8 cellular contexts compared by ENCODE assay signal in genomic region chr7:66844552-66845381, GRCh38.
DNase-seq lines count a peak whose midpoint lies in the region; ATAC-seq and TF ChIP-seq lines count a peak whose summit lies in the region.

No MANE protein-coding gene starts in this region.

- H3K4me3 Mint-ChIP-seq in CD4-positive, alpha-beta T cell = peak overlapping the region; percentile 96
- peak overlapping the region; percentile 98 for H3K4me3 Mint-ChIP-seq in activated CD4-positive, alpha-beta memory T cell treated with anti-CD3 and anti-CD28 coated beads, Interleukin-2, amount 10 ng/mL, durations not matched to agents 7 days and 5 days

- H3K4me1 ChIP-seq in lower lobe of right lung = peaks cover 19% of the 10 kb centered on the region

- POLR2A ChIA-PET in CD4-positive, alpha-beta T cell (lab: Charles Lee) = interaction anchor here (0.7 to 2.8 kb wide), 27 partner anchors 9 to 1942 kb away, joined by 3 to 71 read pairs (median 6); partner anchors contain the start of genes CRCP, ERV3-1, GUSB and KCTD7
- POLR2A ChIA-PET in activated CD4-positive, alpha-beta memory T cell treated with anti-CD3 and anti-CD28 coated beads, Interleukin-2, amount 10 ng/mL, durations not matched to agents 7 days and 5 days (lab: Charles Lee) = interaction anchor here (0.6 to 2.8 kb wide), 38 partner anchors 9 to 1471 kb away, joined by 3 to 53 read pairs (median 5); partner anchors contain the start of genes CRCP, KCTD7, RABGEF1 and SBDS

- DNase-seq in CD4-positive, alpha-beta T cell = peak; percentile 98 to 100 (median 99)
- DNase-seq in NCI-H82 (lab: John Stamatoyannopoulos, UW) (peak; percentile 97), ecto neural progenitor cell (ENCODE audit: low spot score) (peak; percentile 100), lower lobe of right lung (peak; percentile 98)
- peak; percentile 99 for DNase-seq in activated CD4-positive, alpha-beta memory T cell treated with anti-CD3 and anti-CD28 coated beads, Interleukin-2, amount 10 ng/mL, durations not matched to agents 7 days and 5 days
- DNase-seq in stimulated activated CD4-positive, alpha-beta T cell treated with anti-CD3 and anti-CD28 coated beads, TNF-alpha, amount 100 ng/mL, for 24 hours (ENCODE audit: low read depth in 3 of 3) = peak; percentile 99

- H3K4me1 Mint-ChIP-seq in CD4-positive, alpha-beta T cell (ENCODE audit: low read depth) = peaks cover 24% of the 10 kb centered on the region
- H3K4me1 Mint-ChIP-seq in activated CD4-positive, alpha-beta memory T cell treated with anti-CD3 and anti-CD28 coated beads, Interleukin-2, amount 10 ng/mL, durations not matched to agents 7 days and 5 days = peaks cover 36% of the 10 kb centered on the region

- peak overlapping the region; percentile 98 for H3K27ac ChIP-seq in CD4-positive, alpha-beta T cell (ENCODE audit: low read depth, low read length)
- peak overlapping the region; percentile 97 for H3K27ac ChIP-seq in lower lobe of right lung

- H3K27me3 Mint-ChIP-seq in CD4-positive, alpha-beta T cell = peaks cover 3% of the 10 kb centered on the region
- H3K27me3 Mint-ChIP-seq in activated CD4-positive, alpha-beta memory T cell treated with anti-CD3 and anti-CD28 coated beads, Interleukin-2, amount 10 ng/mL, durations not matched to agents 7 days and 5 days = peaks cover 2% of the 10 kb centered on the region

- H3K36me3 ChIP-seq in lower lobe of right lung = no peaks in the 10 kb centered on the region

- H3K4me3 ChIP-seq in lower lobe of right lung = peak overlapping the region; percentile 78

- CTCF ChIA-PET in CD4-positive, alpha-beta T cell (lab: Charles Lee) = interaction anchor here (0.6 to 1.4 kb wide), 6 partner anchors 75 to 431 kb away, joined by 3 to 5 read pairs (median 3); partner anchors contain the start of gene TMEM248
- CTCF ChIA-PET in activated CD4-positive, alpha-beta memory T cell treated with anti-CD3 and anti-CD28 coated beads, Interleukin-2, amount 10 ng/mL, durations not matched to agents 7 days and 5 days (lab: Charles Lee) = interaction anchor here (0.6 to 2.6 kb wide), 19 partner anchors 12 to 458 kb away, joined by 3 to 17 read pairs (median 4); partner anchors contain the start of genes SBDS and TYW1

- intact Hi-C loops in CD4-positive, alpha-beta T cell (cut with DNase I, micrococcal nuclease) = loop anchor here (1.0 to 10.0 kb wide), 10 partner anchors 74 to 460 kb away; partner anchors contain the start of genes RABGEF1 (in 2 of the 2), SBDS (in 1 of the 2), TMEM248 (in 1 of the 2) and TYW1 (in 1 of the 2)
- intact Hi-C loops in lower lobe of right lung (cut with DNase I) = no loop called here

- no peaks in the 10 kb centered on the region for H3K9me3 Mint-ChIP-seq in CD4-positive, alpha-beta T cell
- no peaks in the 10 kb centered on the region for H3K9me3 Mint-ChIP-seq in activated CD4-positive, alpha-beta memory T cell treated with anti-CD3 and anti-CD28 coated beads, Interleukin-2, amount 10 ng/mL, durations not matched to agents 7 days and 5 days

- peak; percentile 37 for TF ChIP-seq CTCF in CD4-positive, alpha-beta T cell (IDR thresholded peaks at IDR 0.05)
- peak; percentile 32 for TF ChIP-seq CTCF in lower lobe of right lung (IDR thresholded peaks at IDR 0.05)

- H3K36me3 Mint-ChIP-seq in CD4-positive, alpha-beta T cell (ENCODE audit: low read depth) = peaks cover 11% of the 10 kb centered on the region
- H3K36me3 Mint-ChIP-seq in activated CD4-positive, alpha-beta memory T cell treated with anti-CD3 and anti-CD28 coated beads, Interleukin-2, amount 10 ng/mL, durations not matched to agents 7 days and 5 days (ENCODE audit: low read depth) = peaks cover 5% of the 10 kb centered on the region

- no peaks in the 10 kb centered on the region for H3K9me3 ChIP-seq in CD4-positive, alpha-beta T cell (ENCODE audit: control insufficient read depth, low read length)
- no peaks in the 10 kb centered on the region for H3K9me3 ChIP-seq in lower lobe of right lung

- ATAC-seq in CD4-positive, alpha-beta T cell (ENCODE audit: poor library complexity) = peak; percentile 89
- ATAC-seq in GM19397 (IDR thresholded peaks at IDR 0.05; ENCODE audit: unreplicated experiment) (peak; percentile 97), HG03571 (IDR thresholded peaks at IDR 0.05; ENCODE audit: unreplicated experiment) (peak; percentile 91), lower lobe of right lung (peak; percentile 98 to 99)

- H3K27ac Mint-ChIP-seq in CD4-positive, alpha-beta T cell = peak overlapping the region; percentile 97
- peak overlapping the region; percentile 99 for H3K27ac Mint-ChIP-seq in activated CD4-positive, alpha-beta memory T cell treated with anti-CD3 and anti-CD28 coated beads, Interleukin-2, amount 10 ng/mL, durations not matched to agents 7 days and 5 days

- no peaks in the 10 kb centered on the region for H3K27me3 ChIP-seq in CD4-positive, alpha-beta T cell (ENCODE audit: control insufficient read depth, insufficient read depth, low read length)
- H3K27me3 ChIP-seq in lower lobe of right lung (ENCODE audit: low read depth) = no peaks in the 10 kb centered on the region

Comparison
In these comparisons a context has a peak if more than half of its experiments do, and no peak if none do; other contexts are left out.
1. Peak in every context shown above with its lines: DNase-seq, ATAC-seq, H3K4me3 ChIP-seq and H3K27ac ChIP-seq.